9 cellular contexts compared by ENCODE assay signal in the genomic region with DNA sequence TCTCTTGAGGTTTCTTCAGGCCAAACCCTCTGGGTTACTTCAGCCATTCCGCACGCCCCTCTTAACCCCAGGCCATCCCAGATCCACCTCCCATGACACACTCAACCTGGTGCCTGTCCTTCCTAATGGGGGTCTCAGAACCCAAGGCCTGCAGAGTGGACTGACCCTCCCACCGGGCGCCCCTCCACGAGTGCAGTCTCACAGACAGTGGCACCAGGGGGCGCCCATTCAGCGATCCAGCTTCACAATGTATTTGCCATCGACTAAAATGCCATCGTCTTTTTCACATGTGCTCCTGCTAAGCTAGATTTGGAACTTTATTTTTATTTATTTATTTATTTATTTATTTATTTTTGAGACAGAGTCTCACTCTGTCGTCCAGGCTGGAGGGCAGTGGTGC. TPM values are rescaled to one million over a fixed set of nuclear protein-coding genes. Genes with fewer than 3 reads are reported as not detected.
DNase-seq lines count a peak whose midpoint lies in the region; ATAC-seq and TF ChIP-seq lines count a peak whose summit lies in the region.
"Had no signal": no experiment of that assay in that cellular context is flagged by ENCODE, and none has a peak within 500 bp of the region (broad histone marks: within the 10 kb centered on the region; RNA-seq: fewer than 3 reads in every experiment).

No MANE protein-coding gene starts in this region.

- peak; percentile 21 for DNase-seq in Daoy (ENCODE audit: low read depth)
- peak; percentile 4 for DNase-seq in LoVo (ENCODE audit: low spot score)
- DNase-seq in fibroblast of mammary gland (ENCODE audit: low read depth) = peak; percentile 14
- DNase-seq in posterior vena cava (ENCODE audit: low spot score) = peak; percentile 60
- DNase-seq in DMS79 treated with DMSO at 0.1 percent for 48 hours (lab: John Stamatoyannopoulos, UW) = no peak
- no peak for DNase-seq in NCI-H2029 (lab: John Stamatoyannopoulos, UW)
- DNase-seq: activated CD4-positive, alpha-beta T cell treated with anti-CD3 and anti-CD28 coated beads for 4 hours; kidney glomerular epithelial cell had no signal

- intact Hi-C loops in posterior vena cava (cut with DNase I) = no loop called here

- no peak for ATAC-seq in HG03135 (IDR thresholded peaks at IDR 0.05; ENCODE audit: unreplicated experiment)

- no peak overlapping the region for H3K4me3 ChIP-seq in fibroblast of mammary gland (ENCODE audit: control insufficient read depth, low read depth, low read length)

- TF ChIP-seq CTCF in fibroblast of mammary gland (conservative IDR thresholded peaks at IDR 0.05; ENCODE audit: control insufficient read depth, insufficient read depth, low read depth, low read length) = peak; percentile 35

RNA-seq across cellular contexts. Expression of a gene that starts 38.5 kb away (rescaled TPM):
- total RNA-seq in Daoy (2014; rRNA removed; shearing (Covaris generic)) = not detected in 2 replicates
- 10 to 100 TPM; 14.0 to 19.9 TPM for total RNA-seq in posterior vena cava

Comparison
In these comparisons a context has a peak if more than half of its experiments do, and no peak if none do; other contexts are left out.
1. DNase-seq: peak in Daoy (single experiment), LoVo (single experiment), fibroblast of mammary gland (single experiment) and posterior vena cava (single experiment); none in DMS79 treated with DMSO at 0.1 percent for 48 hours (single experiment) and NCI-H2029 (single experiment).
2. RNA of a gene that starts 38.5 kb away (total RNA-seq): 14.0 to 19.9 TPM in posterior vena cava; not detected in Daoy; every median in the first group is over 10 times any median in the second.